ENCODE assay signal across 11 cellular contexts in genomic region chrX:15946783-15947550, GRCh38.
DNase-seq lines count a peak whose midpoint lies in the region; TF ChIP-seq lines count a peak whose summit lies in the region.
"Had no signal": no experiment of that assay in that cellular context is flagged by ENCODE, and none has a peak within 500 bp of the region (broad histone marks: within the 10 kb centered on the region; RNA-seq: fewer than 3 reads in every experiment).

No MANE protein-coding gene starts in this region.

- peaks cover 28% of the 10 kb centered on the region for H3K4me1 Mint-ChIP-seq in Calu3 (ENCODE audit: low read depth, unreplicated experiment)
- H3K4me1 Mint-ChIP-seq: stimulated activated memory B cell treated with anti-CD40 and anti-IgM and Interleukin-4, amounts not matched to agents 10 μg/mL and 1 μg/mL and 100 μg/mL, for 72 hours had no signal

- H3K9me3 ChIP-seq in HUES6 (ENCODE audit: control insufficient read depth, insufficient read depth, low read depth, low read length) (no peaks in the 10 kb centered on the region), mesenchymal stem cell (ENCODE audit: control insufficient read depth, low read length) (no peaks in the 10 kb centered on the region), HAP-1 (no peaks in the 10 kb centered on the region)
- H3K9me3 ChIP-seq: heart left ventricle had no signal

- peak overlapping the region; percentile 11; the same call in 1 of the 2 replicates for H3K27ac ChIP-seq in HUES6 (ENCODE audit: low read depth, low read length)
- H3K27ac ChIP-seq in mesenchymal stem cell (ENCODE audit: low read length, poor library complexity, severe bottlenecking): peak overlapping the region; percentile 82
- H3K27ac ChIP-seq: heart left ventricle had no signal

- no peak for TF ChIP-seq CTCF in Calu3 (IDR thresholded peaks at IDR 0.05; ENCODE audit: unreplicated experiment)

- no peak overlapping the region for H2AK5ac ChIP-seq in mesenchymal stem cell (ENCODE audit: low read length, severe bottlenecking)

- H3K14ac ChIP-seq in mesenchymal stem cell (ENCODE audit: low read length in 2 of 2): no peak overlapping the region

- H3K4ac ChIP-seq in mesenchymal stem cell (ENCODE audit: low read depth in 1 of 2, low read length in 2 of 2): no peak overlapping the region

- no peak overlapping the region for H4K91ac ChIP-seq in mesenchymal stem cell (ENCODE audit: low read length)

- BruUV-seq in Calu3 (replicated peaks; lab: Mats Ljungman, UMichigan): no TSS peak

- H2BK5ac ChIP-seq in mesenchymal stem cell (ENCODE audit: low read depth, low read length, poor library complexity, severe bottlenecking): peak overlapping the region; percentile 44

- no peaks in the 10 kb centered on the region for H3K27me3 Mint-ChIP-seq in Calu3 (ENCODE audit: unreplicated experiment)
- H3K27me3 Mint-ChIP-seq: stimulated activated memory B cell treated with anti-CD40 and anti-IgM and Interleukin-4, amounts not matched to agents 10 μg/mL and 1 μg/mL and 100 μg/mL, for 72 hours had no signal

- H3K4me2 ChIP-seq in mesenchymal stem cell (ENCODE audit: low read length, poor library complexity, severe bottlenecking): no peak overlapping the region

- H3K4me1 ChIP-seq in HUES6 (ENCODE audit: control insufficient read depth, insufficient read depth, low read length): peaks cover 21% of the 10 kb centered on the region
- H3K4me1 ChIP-seq in mesenchymal stem cell (ENCODE audit: control insufficient read depth, insufficient read depth, low read depth, low read length): peaks cover 8% of the 10 kb centered on the region
- peaks cover 2% of the 10 kb centered on the region; the same call in 1 of the 2 replicates for H3K4me1 ChIP-seq in HAP-1

- 60% methylated on average over 6 of the region's 6 CpGs for WGBS in mesenchymal stem cell

- H2BK120ac ChIP-seq in mesenchymal stem cell (ENCODE audit: low read depth, low read length): peak overlapping the region; percentile 8

- no peak overlapping the region for H3K4me3 Mint-ChIP-seq in Calu3 (ENCODE audit: low read depth, unreplicated experiment)
- H3K4me3 Mint-ChIP-seq: stimulated activated memory B cell treated with anti-CD40 and anti-IgM and Interleukin-4, amounts not matched to agents 10 μg/mL and 1 μg/mL and 100 μg/mL, for 72 hours had no signal

- peak overlapping the region in 1 of 2 experiments; percentile 54 for H2BK12ac ChIP-seq in mesenchymal stem cell (ENCODE audit: low read length in 2 of 2)

- no peaks in the 10 kb centered on the region for H3K36me3 ChIP-seq in HUES6 (ENCODE audit: control insufficient read depth, insufficient read depth, low read length)
- no peaks in the 10 kb centered on the region for H3K36me3 ChIP-seq in mesenchymal stem cell (ENCODE audit: control insufficient read depth in 1 of 2, insufficient read depth in 2 of 2, low read depth in 1 of 2, low read length in 2 of 2)
- no peaks in the 10 kb centered on the region for H3K36me3 ChIP-seq in HAP-1 (replicated peaks)
- H3K36me3 ChIP-seq: heart left ventricle had no signal

- H2BK15ac ChIP-seq in mesenchymal stem cell (ENCODE audit: low read depth, poor library complexity, severe bottlenecking): no peak overlapping the region

- H3K23ac ChIP-seq in mesenchymal stem cell (ENCODE audit: low read length in 2 of 2): no peak overlapping the region

- no peaks in the 10 kb centered on the region for H3K36me3 Mint-ChIP-seq in Calu3 (ENCODE audit: insufficient read depth, unreplicated experiment)
- H3K36me3 Mint-ChIP-seq: stimulated activated memory B cell treated with anti-CD40 and anti-IgM and Interleukin-4, amounts not matched to agents 10 μg/mL and 1 μg/mL and 100 μg/mL, for 72 hours had no signal

- no peak overlapping the region for H3K27ac Mint-ChIP-seq in Calu3 (ENCODE audit: unreplicated experiment)
- H3K27ac Mint-ChIP-seq: stimulated activated memory B cell treated with anti-CD40 and anti-IgM and Interleukin-4, amounts not matched to agents 10 μg/mL and 1 μg/mL and 100 μg/mL, for 72 hours had no signal

- peak overlapping the region in 1 of 2 experiments; percentile 34 for H3K18ac ChIP-seq in mesenchymal stem cell (ENCODE audit: low read depth in 1 of 2, low read length in 2 of 2)

- H4K8ac ChIP-seq in mesenchymal stem cell (ENCODE audit: low read length): no peak overlapping the region

- no peak overlapping the region for H2AFZ ChIP-seq in mesenchymal stem cell (ENCODE audit: low read depth, low read length)

- DNase-seq in Calu3: peak; percentile 9
- peak; percentile 87 for DNase-seq in astrocyte of the hippocampus (ENCODE audit: low read depth, low spot score)
- DNase-seq in mesenchymal stem cell: peak; percentile 83
- DNase-seq in iPS-NIHi11 (ENCODE audit: low spot score): no peak
- DNase-seq in activated effector memory CD4-positive, alpha-beta T cell treated with anti-CD3 and anti-CD28 coated beads, Interleukin-2, amount 50 U/mL, for 16 hours: no peak
- no peak for DNase-seq in central memory CD4-positive, alpha-beta T cell
- DNase-seq in HAP-1 (ENCODE audit: low spot score in 2 of 2): no peak
- DNase-seq: activated naive CD4-positive, alpha-beta T cell treated with anti-CD3 and anti-CD28 coated beads, Interleukin-2, amount 50 U/mL, for 16 hours; heart left ventricle had no signal

- H3K4me3 ChIP-seq in HUES6 (ENCODE audit: low read depth, low read length) (peak overlapping the region; percentile 1; the same call in 1 of the 2 replicates), mesenchymal stem cell (ENCODE audit: insufficient read depth in 1 of 2, low read depth in 1 of 2, low read length in 2 of 2) (peak overlapping the region in 1 of 2 experiments; percentile 65), HAP-1 (no peak overlapping the region)
- H3K4me3 ChIP-seq: heart left ventricle had no signal

- CTCF ChIA-PET in Calu3 (lab: Charles Lee): no interaction called here

- no peaks in the 10 kb centered on the region for H3K9me3 Mint-ChIP-seq in Calu3 (ENCODE audit: low read depth, unreplicated experiment)
- H3K9me3 Mint-ChIP-seq: stimulated activated memory B cell treated with anti-CD40 and anti-IgM and Interleukin-4, amounts not matched to agents 10 μg/mL and 1 μg/mL and 100 μg/mL, for 72 hours had no signal

- H3K79me1 ChIP-seq in mesenchymal stem cell (replicated peaks; ENCODE audit: low read length, poor library complexity, severe bottlenecking): no peaks in the 10 kb centered on the region

- H3K9ac ChIP-seq in HUES6 (ENCODE audit: low read length): peak overlapping the region; percentile 46
- peak overlapping the region; percentile 57 for H3K9ac ChIP-seq in mesenchymal stem cell (ENCODE audit: low read length)

- intact Hi-C loops in Calu3 (cut with micrococcal nuclease; ENCODE audit: unreplicated experiment): no loop called here

- H3K27me3 ChIP-seq in HUES6 (ENCODE audit: control insufficient read depth, insufficient read depth, low read length): no peaks in the 10 kb centered on the region
- peaks cover 0 to 9% of the 10 kb centered on the region in 2 experiments for H3K27me3 ChIP-seq in mesenchymal stem cell (ENCODE audit: control insufficient read depth in 1 of 2, insufficient read depth in 1 of 2, low read length in 2 of 2)
- peaks cover 6% of the 10 kb centered on the region for H3K27me3 ChIP-seq in HAP-1 (ENCODE audit: low read depth)

- in situ Hi-C loops in HAP-1 (cut with MboI; ENCODE audit: low sequenced_read_pairs): no loop called here

Comparison
In these comparisons a context has a peak if more than half of its experiments do, and no peak if none do; other contexts are left out.
1. DNase-seq: peak in Calu3 (single experiment), astrocyte of the hippocampus (single experiment) and mesenchymal stem cell (single experiment); none in iPS-NIHi11 (single experiment), activated effector memory CD4-positive, alpha-beta T cell treated with anti-CD3 and anti-CD28 coated beads, Interleukin-2, amount 50 U/mL, for 16 hours (single experiment), central memory CD4-positive, alpha-beta T cell (single experiment) and HAP-1 (0 of 2).